Comparison of ENCODE assay signal across 8 cellular contexts in genomic region chr16:75622762-75623605, GRCh38. TPM values are rescaled to one million over a fixed set of nuclear protein-coding genes. Genes with fewer than 3 reads are reported as not detected.
DNase-seq lines count a peak whose midpoint lies in the region; ATAC-seq and TF ChIP-seq lines count a peak whose summit lies in the region.

Gene ADAT1 (minus strand): TSS chr16:75623281. CDS start chr16:75620799, 2,482 bp downstream.

- H3K9me2 ChIP-seq in PC-9 (ENCODE audit: insufficient read depth), result no peaks in the 10 kb centered on the region

- CTCF ChIA-PET in PC-9 (lab: Charles Lee), result interaction anchor here (1.2 kb wide), 1 partner anchor 25 kb away, joined by 5 read pairs; the partner anchor contains the start of genes KARS1 and TERF2IP

- H3K36me3 ChIP-seq in PC-9 (ENCODE audit: low read depth), result peaks cover 2% of the 10 kb centered on the region; the same call in 1 of the 2 replicates
- H3K36me3 ChIP-seq in mucosa of rectum (ENCODE audit: control insufficient read depth in 2 of 2, insufficient read depth in 2 of 2, low read length in 2 of 2), result peaks cover 29 to 34% of the 10 kb centered on the region in 2 donors

- POLR2A ChIA-PET in PC-9 (lab: Charles Lee; ENCODE audit: unreplicated experiment), result interaction anchor here (0.6 to 0.7 kb wide), 5 partner anchors 25 to 955 kb away, joined by 4 to 14 read pairs (median 5); partner anchors contain the start of genes CFDP1, KARS1 and TERF2IP

- H4K20me1 ChIP-seq in PC-9 (ENCODE audit: insufficient read depth), result no peaks in the 10 kb centered on the region; the same call in 1 of the 2 replicates

- H3K27ac ChIP-seq in PC-9 (peak within 1 kb of the TSS; percentile 59), mucosa of rectum (ENCODE audit: low read depth in 2 of 2, low read length in 2 of 2) (peak within 1 kb of the TSS; percentile 92 to 93)

- TF ChIP-seq CTCF in PC-9 (conservative IDR thresholded peaks at IDR 0.05) (no peak), epithelial cell of proximal tubule (conservative IDR thresholded peaks at IDR 0.05; ENCODE audit: low read depth, low read length) (no peak)

- peaks cover 32% of the 10 kb centered on the region for H3F3A ChIP-seq in PC-9 (ENCODE audit: insufficient read depth, low read depth)

- DNase-seq in DMS153 (lab: John Stamatoyannopoulos, UW), result peak; percentile 97
- peak; percentile 98 for DNase-seq in Jurkat, Clone E6-1 (ENCODE audit: low read depth, low spot score)
- peak; percentile 94 to 95 for DNase-seq in PC-9
- peak; percentile 97 for DNase-seq in activated T-cell treated with anti-CD3 and anti-CD28 coated beads, Interleukin-2, amount 50 U/mL, for 1 hour
- DNase-seq in epithelial cell of proximal tubule (ENCODE audit: low read depth), result peak; percentile 81
- peak; percentile 99 for DNase-seq in stimulated activated CD8-positive, alpha-beta memory T cell treated with anti-CD3 and anti-CD28 coated beads, Interleukin-4, amount 100 ng/mL, for 48 hours

- H3K27me3 ChIP-seq in PC-9 (ENCODE audit: insufficient read depth, low read depth) (no peaks in the 10 kb centered on the region), mucosa of rectum (ENCODE audit: control insufficient read depth in 2 of 2, insufficient read depth in 2 of 2, low read length in 2 of 2) (no peaks in the 10 kb centered on the region)

- H3K9me3 ChIP-seq in PC-9 (ENCODE audit: insufficient read depth, low read depth) (no peaks in the 10 kb centered on the region), mucosa of rectum (ENCODE audit: control insufficient read depth in 2 of 2, low read length in 2 of 2) (no peaks in the 10 kb centered on the region)

- ATAC-seq in GM21619 (IDR thresholded peaks at IDR 0.05; ENCODE audit: unreplicated experiment), result peak; percentile 97

- H3K4me2 ChIP-seq in PC-9, result peak within 1 kb of the TSS; percentile 96

- H2AFZ ChIP-seq in PC-9, result peak within 1 kb of the TSS; percentile 91

- H3K4me1 ChIP-seq in PC-9 (replicated peaks; ENCODE audit: insufficient read depth) (peaks cover 17% of the 10 kb centered on the region), mucosa of rectum (ENCODE audit: control insufficient read depth in 2 of 2, insufficient read depth in 2 of 2, low read length in 2 of 2) (peaks cover 6 to 15% of the 10 kb centered on the region in 2 donors)

- BruUV-seq in PC-9 (replicated peaks; lab: Mats Ljungman, UMichigan), result TSS peak; percentile 81

- peak within 1 kb of the TSS; percentile 92 for H3K4me3 ChIP-seq in Jurkat, Clone E6-1 (ENCODE audit: low read length)
- H3K4me3 ChIP-seq in PC-9 (peak within 1 kb of the TSS; percentile 88), epithelial cell of proximal tubule (ENCODE audit: low read depth, low read length) (peak within 1 kb of the TSS; percentile 78), mucosa of rectum (ENCODE audit: low read length in 2 of 2) (peak within 1 kb of the TSS; percentile 85 to 94)

- intact Hi-C loops in PC-9 (cut with micrococcal nuclease; ENCODE audit: unreplicated experiment), result loop anchor here (1.0 to 2.0 kb wide), 4 partner anchors 24 to 158 kb away; partner anchors contain the start of genes GABARAPL2, KARS1, TERF2IP and TMEM170A

- peak within 1 kb of the TSS; percentile 89 to 96 for H3K9ac ChIP-seq in mucosa of rectum (ENCODE audit: low read depth in 1 of 2, low read length in 2 of 2)

- H3K79me2 ChIP-seq in PC-9 (ENCODE audit: low read depth), result peaks cover 16% of the 10 kb centered on the region

RNA-seq across cellular contexts. Expression of gene ADAT1, which starts in this region (rescaled TPM):
- 49.6 TPM for polyA plus RNA-seq in Jurkat, Clone E6-1 (2012; ENCODE audit: insufficient read depth, insufficient read length)
- total RNA-seq in PC-9 (2021) (57.9 and 66.4 TPM in 2 replicates), epithelial cell of proximal tubule (47.0 and 71.4 TPM in 2 replicates)

Comparison
In these comparisons a context has a peak if more than half of its experiments do, and no peak if none do; other contexts are left out.
1. Peak in every context shown above with its lines: DNase-seq, ATAC-seq, H3K4me3 ChIP-seq and H3K27ac ChIP-seq.